In genomic region chr17:62366191-62366590, GRCh38 we compare ENCODE assay signal across 31 cellular contexts. TPM values are rescaled to one million over a fixed set of nuclear protein-coding genes. Genes with fewer than 3 reads are reported as not detected.
"Had no signal": no experiment of that assay in that cellular context is flagged by ENCODE, and none has a peak within 500 bp of the region (broad histone marks: within the 10 kb centered on the region; RNA-seq: fewer than 3 reads in every experiment).

No MANE protein-coding gene starts in this region.

- H3K27me3 ChIP-seq: stomach, suprapubic skin, testis, thyroid gland, tibial artery, tibial nerve, transverse colon, upper lobe of left lung, uterus, vagina had no signal

- H3K4me3 ChIP-seq: stomach, suprapubic skin, testis, thoracic aorta, thyroid gland, tibial artery, tibial nerve, transverse colon, upper lobe of left lung, upper lobe of right lung, uterus, vagina had no signal

- H3K4me1 ChIP-seq: stomach, suprapubic skin, testis, thyroid gland, tibial artery, tibial nerve, transverse colon, upper lobe of left lung, upper lobe of right lung, uterus, vagina had no signal

- ATAC-seq: stimulated activated effector memory CD8-positive, alpha-beta T cell treated with anti-CD3 and anti-CD28 coated beads, Interleukin-12 subunit alpha, Interleukin-12 subunit beta, amount 100 ng/mL, for 72 hours; stimulated activated memory B cell treated with anti-CD40 and anti-IgM and Interleukin-4, amounts not matched to agents 10 μg/mL and 1 μg/mL and 100 μg/mL, for 72 hours; stimulated activated naive B cell treated with anti-CD40 and anti-IgM and Interleukin-4, amounts not matched to agents 10 μg/mL and 1 μg/mL and 100 μg/mL, for 72 hours; stimulated activated naive CD8-positive, alpha-beta T cell treated with anti-CD3 and anti-CD28 coated beads, Interleukin-15, amount 100 ng/mL, for 72 hours; stimulated activated naive CD8-positive, alpha-beta T cell treated with anti-CD3 and anti-CD28 coated beads, Interleukin-15, Interleukin-2, amounts not matched to agents 100 U/mL and 50 U/mL, for 24 hours; upper lobe of right lung had no signal

- H3K27ac ChIP-seq: stomach, suprapubic skin, testis, thoracic aorta, thyroid gland, tibial artery, tibial nerve, transverse colon, upper lobe of left lung, upper lobe of right lung, uterus, vagina had no signal

- DNase-seq: stimulated activated CD4-positive, alpha-beta T cell treated with anti-CD3 and anti-CD28 coated beads, Interleukin-2, amount 100 ng/mL, for 48 hours; stimulated activated CD4-positive, alpha-beta T cell treated with anti-CD3 and anti-CD28 coated beads, Interleukin-4, amount 100 ng/mL, for 1 hour; stimulated activated CD4-positive, alpha-beta T cell treated with anti-CD3 and anti-CD28 coated beads, Interleukin-4, amount 100 ng/mL, for 24 hours; stimulated activated CD4-positive, alpha-beta T cell treated with anti-CD3 and anti-CD28 coated beads, Interleukin-4, amount 100 ng/mL, for 4 hours; stimulated activated CD8-positive, alpha-beta memory T cell treated with anti-CD3 and anti-CD28 coated beads, Interleukin-4, amount 100 ng/mL, for 48 hours; stimulated activated naive B cell treated with anti-CD40 and anti-IgM and Interleukin-4, amounts not matched to agents 10 μg/mL and 1 μg/mL and 100 μg/mL, for 72 hours; stimulated activated naive CD4-positive, alpha-beta T cell; stimulated activated naive CD4-positive, alpha-beta T cell treated with Interleukin-2 at 50 U/mL for 16 hours; stimulated activated naive CD8-positive, alpha-beta T cell treated with anti-CD3 and anti-CD28 coated beads, Interleukin-15, amount 100 ng/mL, for 72 hours; stimulated activated naive CD8-positive, alpha-beta T cell treated with anti-CD3 and anti-CD28 coated beads, Interleukin-15, Interleukin-2, amounts not matched to agents 100 U/mL and 50 U/mL, for 24 hours; stomach; substantia nigra; testis; thyroid gland; tibial artery; transverse colon; trophoblast cell; upper lobe of left lung; upper lobe of right lung; uterus had no signal

- H3K9me3 ChIP-seq: stomach, suprapubic skin, testis, thoracic aorta, thyroid gland, tibial artery, transverse colon, upper lobe of left lung, upper lobe of right lung, uterus, vagina had no signal

- H3K36me3 ChIP-seq: stomach, suprapubic skin, thoracic aorta, thyroid gland, tibial artery, tibial nerve, transverse colon, upper lobe of left lung, upper lobe of right lung, uterus, vagina had no signal

RNA-seq across cellular contexts. Expression of gene EFCAB3, which starts 14.2 kb away (rescaled TPM):
- total RNA-seq: stomach, subcutaneous adipose tissue, suprapubic skin, temporal lobe, thoracic aorta, thyroid gland, tibial nerve, transverse colon, upper lobe of left lung, upper lobe of right lung, ureter, urinary bladder, uterus, vagina had no signal
- polyA plus RNA-seq: stomach, thymus, urinary bladder had no signal
